18 cellular contexts compared by ENCODE assay signal in genomic region chr1:216627252-216627651, GRCh38.
DNase-seq lines count a peak whose midpoint lies in the region; ATAC-seq and TF ChIP-seq lines count a peak whose summit lies in the region.
"Had no signal": no experiment of that assay in that cellular context is flagged by ENCODE, and none has a peak within 500 bp of the region (broad histone marks: within the 10 kb centered on the region; RNA-seq: fewer than 3 reads in every experiment).

No MANE protein-coding gene starts in this region.

- H3K79me1 ChIP-seq in mesendoderm (ENCODE audit: low read length): no peaks in the 10 kb centered on the region

- no peaks in the 10 kb centered on the region for H3K9me2 ChIP-seq in PC-3 (replicated peaks; ENCODE audit: low read length)

- no peak overlapping the region for H3K18ac ChIP-seq in mesendoderm (ENCODE audit: low read length)

- H3K4me1 ChIP-seq in PC-3 (ENCODE audit: insufficient read depth, low read length): no peaks in the 10 kb centered on the region
- peaks cover 0 to 33% (median 6%) of the 10 kb centered on the region in 9 donors for H3K4me1 ChIP-seq in heart right ventricle
- H3K4me1 ChIP-seq in skeletal muscle tissue (ENCODE audit: control insufficient read depth in 3 of 3, insufficient read depth in 3 of 3, low read length in 3 of 3): peaks cover 2 to 7% (median 5%) of the 10 kb centered on the region in 3 donors
- H3K4me1 ChIP-seq in foreskin keratinocyte: no peaks in the 10 kb centered on the region
- H3K4me1 ChIP-seq in mesendoderm (ENCODE audit: control insufficient read depth, low read depth, low read length): no peaks in the 10 kb centered on the region
- H3K4me1 ChIP-seq: BLaER1 had no signal

- H3K36me3 ChIP-seq in PC-3 (ENCODE audit: low read depth, low read length) (no peaks in the 10 kb centered on the region), heart right ventricle (no peaks in the 10 kb centered on the region), skeletal muscle tissue (ENCODE audit: control insufficient read depth in 3 of 3, insufficient read depth in 3 of 3, low read length in 3 of 3) (no peaks in the 10 kb centered on the region), mesendoderm (ENCODE audit: control insufficient read depth, insufficient read depth, low read length) (no peaks in the 10 kb centered on the region)
- H3K36me3 ChIP-seq: BLaER1 had no signal

- H3K56ac ChIP-seq in mesendoderm (ENCODE audit: low read length): no peak overlapping the region

- H3K9me3 ChIP-seq in PC-3 (ENCODE audit: low read length): no peaks in the 10 kb centered on the region
- H3K9me3 ChIP-seq in heart right ventricle: no peaks in the 10 kb centered on the region
- H3K9me3 ChIP-seq in skeletal muscle tissue (ENCODE audit: control insufficient read depth in 3 of 3, low read length in 3 of 3): no peaks in the 10 kb centered on the region
- H3K9me3 ChIP-seq: BLaER1 had no signal

- BruUV-seq in PC-3 (replicated peaks; lab: Mats Ljungman, UMichigan): no TSS peak

- H3K4me3 ChIP-seq in PC-3 (ENCODE audit: low read length) (no peak overlapping the region), heart right ventricle (no peak overlapping the region), skeletal muscle tissue (ENCODE audit: low read length in 3 of 3) (no peak overlapping the region), mesendoderm (ENCODE audit: low read length) (no peak overlapping the region)
- H3K4me3 ChIP-seq: BLaER1 had no signal

- intact Hi-C loops in Right ventricle myocardium superior (cut with DNase I) (no loop called here), cardiac septum (cut with DNase I) (no loop called here), PC-3 (cut with micrococcal nuclease) (no loop called here), heart right ventricle (cut with DNase I) (no loop called here)

- H3K9ac ChIP-seq in PC-3 (ENCODE audit: low read length): no peak overlapping the region
- no peak overlapping the region for H3K9ac ChIP-seq in skeletal muscle tissue (ENCODE audit: low read depth in 1 of 3, low read length in 3 of 3)
- H3K9ac ChIP-seq in mesendoderm (ENCODE audit: low read length): no peak overlapping the region
- H3K9ac ChIP-seq: BLaER1 had no signal

- no peak overlapping the region for H3K4me2 ChIP-seq in PC-3 (ENCODE audit: low read length)
- H3K4me2 ChIP-seq in mesendoderm (ENCODE audit: low read length): no peak overlapping the region
- H3K4me2 ChIP-seq: BLaER1 had no signal

- no peaks in the 10 kb centered on the region for H3F3A ChIP-seq in PC-3 (ENCODE audit: low read length, unreplicated experiment)

- H2AK5ac ChIP-seq in mesendoderm (ENCODE audit: low read length): no peak overlapping the region

- H2BK120ac ChIP-seq in mesendoderm (ENCODE audit: low read depth, low read length): no peak overlapping the region

- 33 to 47% methylated on average over 3 of the region's 3 CpGs for WGBS in heart right ventricle, 2 donors
- no CpG with 5 or more reads among the region's 3 CpGs for WGBS in mesendoderm (ENCODE audit: extremely low coverage, insufficient coverage, low lambda C conversion rate)

- H2AFZ ChIP-seq in PC-3 (ENCODE audit: low read length): no peak overlapping the region

- no peak overlapping the region for H4K5ac ChIP-seq in mesendoderm (ENCODE audit: low read length)

- ATAC-seq in Right ventricle myocardium superior (ENCODE audit: poor library complexity) (peak; percentile 78), PC-3 (peak; percentile 61), heart right ventricle (peak in 4 of 8 donors; percentile 73 to 85 (median 76)), foreskin keratinocyte (no peak)

- H3K79me2 ChIP-seq in PC-3 (ENCODE audit: low read length) (no peaks in the 10 kb centered on the region), mesendoderm (ENCODE audit: control insufficient read depth, insufficient read depth, low read length) (no peaks in the 10 kb centered on the region)

- CTCF ChIA-PET in PC-3 (lab: Charles Lee): no interaction called here

- H4K20me1 ChIP-seq in PC-3 (ENCODE audit: low read length): no peaks in the 10 kb centered on the region
- H4K20me1 ChIP-seq: BLaER1 had no signal

- no peak overlapping the region for H4K8ac ChIP-seq in mesendoderm (ENCODE audit: low read depth, low read length)

- H3K27me3 ChIP-seq in PC-3 (ENCODE audit: low read length): peaks cover 42% of the 10 kb centered on the region; the same call in 1 of the 2 replicates
- H3K27me3 ChIP-seq in heart right ventricle: no peaks in the 10 kb centered on the region
- no peaks in the 10 kb centered on the region for H3K27me3 ChIP-seq in skeletal muscle tissue (ENCODE audit: control insufficient read depth in 3 of 3, insufficient read depth in 3 of 3, low read length in 3 of 3)
- H3K27me3 ChIP-seq in foreskin keratinocyte: peaks cover 2% of the 10 kb centered on the region
- no peaks in the 10 kb centered on the region for H3K27me3 ChIP-seq in mesendoderm (ENCODE audit: insufficient read depth, low read length, poor library complexity)
- H3K27me3 ChIP-seq: BLaER1 had no signal

- no peak overlapping the region for H3K23ac ChIP-seq in mesendoderm (ENCODE audit: low read length)

- no peak overlapping the region for H3K27ac ChIP-seq in PC-3 (ENCODE audit: low read length)
- H3K27ac ChIP-seq in heart right ventricle: peak overlapping the region in 6 of 10 donors; percentile 7 to 63 (median 51)
- H3K27ac ChIP-seq in skeletal muscle tissue (ENCODE audit: low read depth, low read length): peak overlapping the region; percentile 53
- H3K27ac ChIP-seq in foreskin keratinocyte: no peak overlapping the region
- H3K27ac ChIP-seq in mesendoderm (ENCODE audit: low read depth, low read length): no peak overlapping the region
- H3K27ac ChIP-seq: BLaER1 had no signal

- H2BK5ac ChIP-seq in mesendoderm (ENCODE audit: low read length): no peak overlapping the region

- DNase-seq in Right ventricle myocardium superior (no peak), cardiac septum (ENCODE audit: low spot score) (no peak), PC-3 (no peak), heart right ventricle (no peak), foreskin keratinocyte (no peak), mesendoderm (no peak)
- DNase-seq in stimulated activated naive CD4-positive, alpha-beta T cell treated with Interleukin-2 at 50 U/mL for 16 hours (lab: John Stamatoyannopoulos, UW): no peak
- DNase-seq: 8988T; CD4-positive, alpha-beta memory T cell; DMS153; KBM-7; NCI-H1105 treated with DMSO at 0.1 percent for 48 hours; NCI-H1694; NCI-H748 treated with DMSO at 0.1 percent for 48 hours; NK-92 treated with Interleukin-12 subunit alpha and Interleukin-12 subunit beta, amount 100 ng/mL, for 24 hours; RPMI8226 had no signal

- H3K4ac ChIP-seq in mesendoderm (ENCODE audit: low read depth, low read length): no peak overlapping the region

- POLR2A ChIA-PET in PC-3 (lab: Charles Lee; ENCODE audit: unreplicated experiment): interaction anchor here (0.6 kb wide), 1 partner anchor 1544 kb away, joined by 3 read pairs; no protein-coding TSS in a partner anchor

- H2BK15ac ChIP-seq in mesendoderm (replicated peaks; ENCODE audit: low read depth): no peak overlapping the region

- TF ChIP-seq CTCF in PC-3 (conservative IDR thresholded peaks at IDR 0.05; ENCODE audit: low read depth, low read length): peak; percentile 32; the same call in 1 of the 2 replicates
- peak in 2 of 9 donors; percentile 31 to 43 for TF ChIP-seq CTCF in heart right ventricle (IDR thresholded peaks at IDR 0.05)
- no peak for TF ChIP-seq CTCF in foreskin keratinocyte (conservative IDR thresholded peaks at IDR 0.05)

Comparison
In these comparisons a context has a peak if more than half of its experiments do, and no peak if none do; other contexts are left out.
1. H3K27ac ChIP-seq: peak in heart right ventricle (6 of 10) and skeletal muscle tissue (single experiment); none in PC-3 (single experiment), foreskin keratinocyte (single experiment) and mesendoderm (single experiment).